8 cellular contexts compared by ENCODE assay signal in genomic region chr3:48232734-48233133, GRCh38. TPM values are rescaled to one million over a fixed set of nuclear protein-coding genes. Genes with fewer than 3 reads are reported as not detected.
DNase-seq lines count a peak whose midpoint lies in the region; ATAC-seq, FAIRE-seq and TF ChIP-seq lines count a peak whose summit lies in the region.

No MANE protein-coding gene starts in this region.

- peaks cover 3% of the 10 kb centered on the region for H3K27me3 Mint-ChIP-seq in activated CD8-positive, alpha-beta memory T cell treated with anti-CD3 and anti-CD28 coated beads, Interleukin-2, amount 10 ng/mL, durations not matched to agents 7 days and 5 days
- H3K27me3 Mint-ChIP-seq in naive B cell = no peaks in the 10 kb centered on the region

- no peaks in the 10 kb centered on the region for H3K36me3 Mint-ChIP-seq in activated CD8-positive, alpha-beta memory T cell treated with anti-CD3 and anti-CD28 coated beads, Interleukin-2, amount 10 ng/mL, durations not matched to agents 7 days and 5 days
- no peaks in the 10 kb centered on the region for H3K36me3 Mint-ChIP-seq in naive B cell

- no peaks in the 10 kb centered on the region for H3K9me3 ChIP-seq in endothelial cell of umbilical vein (replicated peaks; ENCODE audit: control insufficient read depth, insufficient read depth, low read length)

- no peaks in the 10 kb centered on the region for H3K9me1 ChIP-seq in endothelial cell of umbilical vein (replicated peaks; ENCODE audit: control insufficient read depth, extremely low read depth, insufficient read depth, low read length)

- no peak overlapping the region for H3K9ac ChIP-seq in endothelial cell of umbilical vein (replicated peaks; ENCODE audit: extremely low read depth, insufficient read depth, low read length)

- H3K4me1 Mint-ChIP-seq in activated CD8-positive, alpha-beta memory T cell treated with anti-CD3 and anti-CD28 coated beads, Interleukin-2, amount 10 ng/mL, durations not matched to agents 7 days and 5 days = peaks cover 7% of the 10 kb centered on the region
- H3K4me1 Mint-ChIP-seq in naive B cell = peaks cover 7 to 24% (median 12%) of the 10 kb centered on the region in 3 donors

- H3K27ac Mint-ChIP-seq in activated CD8-positive, alpha-beta memory T cell treated with anti-CD3 and anti-CD28 coated beads, Interleukin-2, amount 10 ng/mL, durations not matched to agents 7 days and 5 days = no peak overlapping the region
- H3K27ac Mint-ChIP-seq in naive B cell = peak overlapping the region in 1 of 6 donors; percentile 5

- no peaks in the 10 kb centered on the region for H3K27me3 ChIP-seq in endothelial cell of umbilical vein (ENCODE audit: control insufficient read depth in 2 of 2, insufficient read depth in 2 of 2, low read length in 2 of 2)

- no peaks in the 10 kb centered on the region for H3K9me3 Mint-ChIP-seq in activated CD8-positive, alpha-beta memory T cell treated with anti-CD3 and anti-CD28 coated beads, Interleukin-2, amount 10 ng/mL, durations not matched to agents 7 days and 5 days (ENCODE audit: low read depth)
- no peaks in the 10 kb centered on the region for H3K9me3 Mint-ChIP-seq in naive B cell

- H4K20me1 ChIP-seq in endothelial cell of umbilical vein (replicated peaks; ENCODE audit: control insufficient read depth, extremely low read depth, insufficient read depth, low read length) = no peaks in the 10 kb centered on the region

- ATAC-seq in HG03342 (IDR thresholded peaks at IDR 0.05; ENCODE audit: unreplicated experiment) (peak; percentile 70), naive B cell (ENCODE audit: low read depth in 2 of 2) (peak; percentile 98 to 99), HG03460 (IDR thresholded peaks at IDR 0.05; ENCODE audit: unreplicated experiment) (no peak)
- peak; percentile 98 for ATAC-seq in activated CD8-positive, alpha-beta memory T cell treated with anti-CD3 and anti-CD28 coated beads, Interleukin-2, amount 10 ng/mL, durations not matched to agents 7 days and 5 days

- no peak for TF ChIP-seq POLR2A in endothelial cell of umbilical vein (IDR thresholded peaks at IDR 0.05; ENCODE audit: low read depth, low read length)

- H3K4me3 ChIP-seq in endothelial cell of umbilical vein (replicated peaks in 1 of 3; ENCODE audit: insufficient read depth in 1 of 3, low read depth in 1 of 3, low read length in 3 of 3) = no peak overlapping the region

- POLR2A ChIA-PET in endothelial cell of umbilical vein (lab: Charles Lee) = no interaction called here

- no peak overlapping the region for H3K4me2 ChIP-seq in endothelial cell of umbilical vein (ENCODE audit: insufficient read depth, low read length)

- dilution Hi-C loops in endothelial cell of umbilical vein (cut with MboI; ENCODE audit: extremely low pct_ligation_motif_present, low sequenced_read_pairs) = no loop called here

- DNase-seq in NOMO-1 (lab: John Stamatoyannopoulos, UW; ENCODE audit: unreplicated experiment in 2 of 2) (peak; percentile 44 to 58), endothelial cell of umbilical vein (ENCODE audit: low read depth, low spot score) (peak; percentile 69), naive B cell (peak; percentile 50)
- peak; percentile 81 for DNase-seq in activated CD8-positive, alpha-beta memory T cell treated with anti-CD3 and anti-CD28 coated beads, Interleukin-2, amount 10 ng/mL, durations not matched to agents 7 days and 5 days
- DNase-seq in stimulated activated CD8-positive, alpha-beta memory T cell treated with anti-CD3 and anti-CD28 coated beads, Interleukin-7, amount 100 ng/mL, for 48 hours (ENCODE audit: extremely low read depth in 1 of 2, low read depth in 1 of 2) = peak; percentile 21 to 45

- intact Hi-C loops in endothelial cell of umbilical vein (cut with micrococcal nuclease) = loop anchor here (1.0 to 2.0 kb wide), 4 partner anchors 38 to 316 kb away; no protein-coding TSS in a partner anchor

- FAIRE-seq in endothelial cell of umbilical vein (lab: Jason Lieb, UNC) = peak; percentile 90

- H3K4me1 ChIP-seq in endothelial cell of umbilical vein (ENCODE audit: control insufficient read depth, extremely low read depth, insufficient read depth, low read length) = peaks cover 3% of the 10 kb centered on the region

- H3K27ac ChIP-seq in endothelial cell of umbilical vein (ENCODE audit: insufficient read depth, low read depth, low read length) = no peak overlapping the region

- peak overlapping the region; percentile 59 for H2AFZ ChIP-seq in endothelial cell of umbilical vein (ENCODE audit: low read depth, low read length)

- H3K79me2 ChIP-seq in endothelial cell of umbilical vein (ENCODE audit: control insufficient read depth, insufficient read depth, low read length) = no peaks in the 10 kb centered on the region

- peak; percentile 67 for TF ChIP-seq CTCF in GM12874 (IDR thresholded peaks at IDR 0.05; ENCODE audit: insufficient read depth, low read depth, low read length)
- peak; percentile 63 to 64 for TF ChIP-seq CTCF in endothelial cell of umbilical vein (IDR thresholded peaks at IDR 0.05; ENCODE audit: extremely low read depth in 1 of 2, insufficient read depth in 1 of 2, low read depth in 1 of 2, low read length in 2 of 2)

- H3K36me3 ChIP-seq in endothelial cell of umbilical vein (ENCODE audit: control insufficient read depth in 2 of 2, extremely low read depth in 1 of 2, insufficient read depth in 2 of 2, low read length in 2 of 2) = no peaks in the 10 kb centered on the region

- BruUV-seq in endothelial cell of umbilical vein (replicated peaks; lab: Mats Ljungman, UMichigan) = no TSS peak

- CTCF ChIA-PET in activated CD8-positive, alpha-beta memory T cell treated with anti-CD3 and anti-CD28 coated beads, Interleukin-2, amount 10 ng/mL, durations not matched to agents 7 days and 5 days (lab: Charles Lee) = interaction anchor here (1.2 to 7.0 kb wide), 5 partner anchors 11 to 203 kb away, joined by 3 to 46 read pairs (median 5); no protein-coding TSS in a partner anchor
- CTCF ChIA-PET in endothelial cell of umbilical vein (lab: Charles Lee) = interaction anchor here (0.7 to 16.0 kb wide), 4 partner anchors 41 to 204 kb away, joined by 4 to 296 read pairs (median 6); no protein-coding TSS in a partner anchor

- no peak overlapping the region for H3K4me3 Mint-ChIP-seq in activated CD8-positive, alpha-beta memory T cell treated with anti-CD3 and anti-CD28 coated beads, Interleukin-2, amount 10 ng/mL, durations not matched to agents 7 days and 5 days
- H3K4me3 Mint-ChIP-seq in naive B cell = peak overlapping the region in 2 of 8 donors; percentile 9 to 57

TF ChIP-seq in endothelial cell of umbilical vein, 7 proteins besides CTCF, POLR2A, EP300 and RAD21 (continues in another document):
- TF ChIP-seq FOS (IDR thresholded peaks at IDR 0.05; ENCODE audit: borderline replicate concordance, insufficient read depth, low read length) (no peak), MYC (IDR thresholded peaks at IDR 0.05; ENCODE audit: low read depth, low read length) (no peak), EZH2 (IDR thresholded peaks at IDR 0.05; ENCODE audit: borderline replicate concordance, low read depth, low read length, severe bottlenecking) (no peak), JUN (IDR thresholded peaks at IDR 0.05; ENCODE audit: borderline replicate concordance, insufficient read depth, insufficient read length, low read depth) (no peak), GATA2 (IDR thresholded peaks at IDR 0.05; ENCODE audit: insufficient read depth, insufficient read length, low read depth, low read length) (no peak), POLR2AphosphoS5 (IDR thresholded peaks at IDR 0.05; ENCODE audit: insufficient read depth, low read depth, low read length) (no peak)

RNA-seq across cellular contexts. Expression of gene ZNF589, which starts 8.2 kb away (rescaled TPM):
- total RNA-seq in activated CD8-positive, alpha-beta memory T cell treated with anti-CD3 and anti-CD28 coated beads, Interleukin-2, amount 10 ng/mL, durations not matched to agents 7 days and 5 days = 10 to 100 TPM; 25.3 to 36.3 TPM
- 12.4 and 13.4 TPM in 2 replicates for total RNA-seq in endothelial cell of umbilical vein
- polyA plus RNA-seq in endothelial cell of umbilical vein (4.7 and 6.5 TPM in 2 replicates), naive B cell (ENCODE audit: low read depth in 6 of 6) (1 to 10 TPM in 5 of 6 donors, not detected in 1; 2.2 to 7.9 (median 3.2) TPM)
- polyA plus RNA-seq in endothelial cell of umbilical vein (2011; cell fraction: cytosol; rRNA removed) = 5.5 and 5.7 TPM in 2 replicates
- polyA plus RNA-seq in endothelial cell of umbilical vein (2011; cell fraction: nucleus; rRNA removed) = 25.7 and 30.1 TPM in 2 replicates
- polyA plus RNA-seq in endothelial cell of umbilical vein (2012) = 7.7 and 12.0 TPM in 2 replicates
- 9.8 and 14.6 TPM in 2 replicates for polyA minus RNA-seq in endothelial cell of umbilical vein
- polyA minus RNA-seq in endothelial cell of umbilical vein (2011; cell fraction: cytosol; rRNA and poly(A)+ RNA removed) = 2.7 TPM
- polyA minus RNA-seq in endothelial cell of umbilical vein (2011; cell fraction: nucleus; rRNA and poly(A)+ RNA removed) = 8.8 and 11.4 TPM in 2 replicates

RNA-seq across cellular contexts. Expression of gene CAMP, which starts 9.4 kb away (rescaled TPM):
- not detected for total RNA-seq in activated CD8-positive, alpha-beta memory T cell treated with anti-CD3 and anti-CD28 coated beads, Interleukin-2, amount 10 ng/mL, durations not matched to agents 7 days and 5 days
- total RNA-seq in endothelial cell of umbilical vein = not detected in 2 replicates
- polyA plus RNA-seq in endothelial cell of umbilical vein (not detected in 2 replicates), naive B cell (ENCODE audit: low read depth in 6 of 6) (1 to 10 TPM in 1 of 6 donors, not detected in 5; 5.1 TPM)
- not detected in 2 replicates for polyA plus RNA-seq in endothelial cell of umbilical vein (2011; cell fraction: cytosol; rRNA removed)
- polyA plus RNA-seq in endothelial cell of umbilical vein (2011; cell fraction: nucleus; rRNA removed) = not detected in 2 replicates
- polyA plus RNA-seq in endothelial cell of umbilical vein (2012) = not detected in 2 replicates
- not detected in 2 replicates for polyA minus RNA-seq in endothelial cell of umbilical vein
- not detected for polyA minus RNA-seq in endothelial cell of umbilical vein (2011; cell fraction: cytosol; rRNA and poly(A)+ RNA removed)
- not detected in 2 replicates for polyA minus RNA-seq in endothelial cell of umbilical vein (2011; cell fraction: nucleus; rRNA and poly(A)+ RNA removed)

RNA-seq across cellular contexts. Expression of gene CDC25A, which starts 44.5 kb away (rescaled TPM):
- total RNA-seq in activated CD8-positive, alpha-beta memory T cell treated with anti-CD3 and anti-CD28 coated beads, Interleukin-2, amount 10 ng/mL, durations not matched to agents 7 days and 5 days = 10 to 100 TPM; 33.1 to 39.4 TPM
- 18.4 and 19.0 TPM in 2 replicates for total RNA-seq in endothelial cell of umbilical vein
- polyA plus RNA-seq in endothelial cell of umbilical vein (5.0 and 5.5 TPM in 2 replicates), naive B cell (ENCODE audit: low read depth in 6 of 6) (not detected)
- polyA plus RNA-seq in endothelial cell of umbilical vein (2011; cell fraction: cytosol; rRNA removed) = 7.0 and 8.7 TPM in 2 replicates
- polyA plus RNA-seq in endothelial cell of umbilical vein (2011; cell fraction: nucleus; rRNA removed) = 7.5 and 9.4 TPM in 2 replicates
- polyA plus RNA-seq in endothelial cell of umbilical vein (2012) = 8.1 and 10.4 TPM in 2 replicates
- polyA minus RNA-seq in endothelial cell of umbilical vein = 11.2 and 13.4 TPM in 2 replicates
- 32.9 TPM for polyA minus RNA-seq in endothelial cell of umbilical vein (2011; cell fraction: cytosol; rRNA and poly(A)+ RNA removed)
- polyA minus RNA-seq in endothelial cell of umbilical vein (2011; cell fraction: nucleus; rRNA and poly(A)+ RNA removed) = 6.9 and 9.2 TPM in 2 replicates
